In the genomic region with DNA sequence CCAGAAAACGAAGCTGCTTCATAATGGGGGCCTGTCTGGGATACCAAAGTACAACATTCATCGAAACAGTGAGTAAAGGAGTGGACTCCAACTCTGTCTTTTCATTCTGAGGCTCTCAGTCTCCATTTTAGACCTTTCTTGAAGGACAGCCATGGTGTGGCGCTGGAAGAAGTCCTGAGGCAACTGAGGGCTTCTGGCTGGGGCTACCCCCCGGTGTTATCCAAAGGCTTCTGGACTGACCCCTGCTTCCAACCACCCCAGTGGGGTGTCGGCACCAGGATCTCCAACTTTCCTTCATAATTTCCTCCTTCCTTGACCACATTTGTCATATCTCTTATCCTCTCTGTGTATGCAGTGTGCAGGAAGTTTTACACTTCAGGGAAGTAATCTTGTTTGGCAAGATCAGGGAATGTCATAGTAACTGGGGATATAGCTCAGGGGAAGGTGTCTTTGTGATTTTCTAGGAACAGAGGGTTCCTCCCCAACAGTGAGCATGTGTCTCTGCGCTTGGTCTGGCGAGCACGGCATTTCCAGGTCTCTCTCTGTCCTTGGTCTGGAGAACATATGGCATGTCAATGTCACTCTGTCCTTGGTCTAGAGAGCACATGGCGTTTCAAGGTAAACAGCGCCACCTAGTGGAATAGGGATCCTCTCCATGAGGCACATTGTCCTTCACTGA, we compare ENCODE assay signal across 8 cellular contexts. TPM values are rescaled to one million over a fixed set of nuclear protein-coding genes. Genes with fewer than 3 reads are reported as not detected.
A peak's percentile ranks its signal among the peaks of the same experiment; 100 is the strongest.
DNase-seq lines count a peak whose midpoint lies in the region; ATAC-seq and TF ChIP-seq lines count a peak whose summit lies in the region.

No MANE protein-coding gene starts in this region.

- no peak overlapping the region for H3K4me2 ChIP-seq in KMS-11

- DNase-seq in DMS 273 treated with DMSO at 0.1 percent for 48 hours (lab: John Stamatoyannopoulos, UW) (peak; percentile 15), RWPE2 (ENCODE audit: low spot score) (no peak), foreskin keratinocyte (no peak), prostate gland (ENCODE audit: low spot score) (peak; percentile 55), vagina (ENCODE audit: extremely low spot score in 2 of 2) (no peak)
- peak; percentile 32 to 54 for DNase-seq in activated T-helper 1 cell treated with anti-CD3 and anti-CD28 coated beads, Interleukin-2, amount 50 U/mL, for 16 hours (ENCODE audit: low read depth in 1 of 2, low spot score in 1 of 2)

- intact Hi-C loops in prostate gland (cut with DNase I) = no loop called here
- intact Hi-C loops in vagina (cut with DNase I) = no loop called here

- no peaks in the 10 kb centered on the region for H4K20me1 ChIP-seq in KMS-11 (ENCODE audit: insufficient read depth)

- TF ChIP-seq CTCF in KMS-11 (conservative IDR thresholded peaks at IDR 0.05; ENCODE audit: low read depth, low read length) = peak; percentile 96
- TF ChIP-seq CTCF in RWPE2 (IDR thresholded peaks at IDR 0.05; ENCODE audit: poor library complexity, severe bottlenecking) = peak; percentile 69
- TF ChIP-seq CTCF in foreskin keratinocyte (conservative IDR thresholded peaks at IDR 0.05) = peak; percentile 79
- peak; percentile 55 to 85 (median 68) for TF ChIP-seq CTCF in prostate gland (IDR thresholded peaks at IDR 0.05)
- TF ChIP-seq CTCF in vagina (IDR thresholded peaks at IDR 0.05) = peak; percentile 54 to 73 (median 68)

- H3K27me3 ChIP-seq in KMS-11 (ENCODE audit: insufficient read depth, low read depth) = no peaks in the 10 kb centered on the region
- no peaks in the 10 kb centered on the region for H3K27me3 ChIP-seq in RWPE2 (ENCODE audit: insufficient read depth, poor library complexity, severe bottlenecking)
- peaks cover 8% of the 10 kb centered on the region for H3K27me3 ChIP-seq in foreskin keratinocyte
- H3K27me3 ChIP-seq in prostate gland (replicated peaks; ENCODE audit: insufficient read depth) = no peaks in the 10 kb centered on the region
- H3K27me3 ChIP-seq in vagina = no peaks in the 10 kb centered on the region

- peak overlapping the region; percentile 67 for H2AFZ ChIP-seq in KMS-11 (ENCODE audit: low read depth)

- peak overlapping the region; percentile 35; the same call in 1 of the 2 replicates for H3K9ac ChIP-seq in KMS-11

- H3K36me3 ChIP-seq in KMS-11 (ENCODE audit: insufficient read depth) = no peaks in the 10 kb centered on the region
- H3K36me3 ChIP-seq in RWPE2 (ENCODE audit: low read depth) = no peaks in the 10 kb centered on the region
- no peaks in the 10 kb centered on the region for H3K36me3 ChIP-seq in prostate gland
- H3K36me3 ChIP-seq in vagina = no peaks in the 10 kb centered on the region

- ATAC-seq in RWPE2 (ENCODE audit: low read depth) (peak; percentile 63; the same call in 2 of the 3 replicates), foreskin keratinocyte (peak; percentile 31), GM18873 (IDR thresholded peaks at IDR 0.05; ENCODE audit: low FRiP score, unreplicated experiment) (no peak)

- H3K4me3 ChIP-seq in KMS-11 (IDR thresholded peaks at IDR 0.05; ENCODE audit: insufficient read depth, low read depth, low read length) (no peak overlapping the region), RWPE2 (ENCODE audit: severe bottlenecking) (no peak overlapping the region), prostate gland (no peak overlapping the region), vagina (no peak overlapping the region)

- H3K27ac ChIP-seq in KMS-11 = no peak overlapping the region
- H3K27ac ChIP-seq in RWPE2 (ENCODE audit: poor library complexity, severe bottlenecking) = no peak overlapping the region
- no peak overlapping the region for H3K27ac ChIP-seq in foreskin keratinocyte
- H3K27ac ChIP-seq in prostate gland = no peak overlapping the region
- H3K27ac ChIP-seq in vagina = no peak overlapping the region

- WGBS in prostate gland = 63% methylated on average over 10 of the region's 10 CpGs

- peaks cover 1% of the 10 kb centered on the region for H3K9me3 ChIP-seq in RWPE2 (ENCODE audit: severe bottlenecking)
- H3K9me3 ChIP-seq in prostate gland = no peaks in the 10 kb centered on the region
- peaks cover 5% of the 10 kb centered on the region for H3K9me3 ChIP-seq in vagina

- no peaks in the 10 kb centered on the region for H3K79me2 ChIP-seq in KMS-11 (ENCODE audit: insufficient read depth, low read depth)

- H3K4me1 ChIP-seq in KMS-11 (ENCODE audit: low read depth, poor library complexity, severe bottlenecking) (peaks cover 8% of the 10 kb centered on the region), RWPE2 (ENCODE audit: insufficient read depth, poor library complexity, severe bottlenecking) (no peaks in the 10 kb centered on the region), foreskin keratinocyte (no peaks in the 10 kb centered on the region), prostate gland (replicated peaks) (no peaks in the 10 kb centered on the region), vagina (no peaks in the 10 kb centered on the region)

- TF ChIP-seq POLR2A in prostate gland (IDR thresholded peaks at IDR 0.05) = no peak
- TF ChIP-seq POLR2A in vagina (IDR thresholded peaks at IDR 0.05) = no peak

RNA-seq across cellular contexts. Expression of a gene that starts 19.4 kb away (rescaled TPM):
- total RNA-seq in foreskin keratinocyte (33.8 and 39.7 TPM in 2 replicates), prostate gland (100 to 1,000 TPM in 1 of 2 donors, 10 to 100 TPM in 1; 78.3 to 248 TPM), vagina (54.3 TPM)
- 22.2 and 23.0 TPM in 2 replicates for polyA plus RNA-seq in foreskin keratinocyte

RNA-seq across cellular contexts. Expression of a gene that starts 51.2 kb away (rescaled TPM):
- total RNA-seq in foreskin keratinocyte (under 0.01 TPM in 2 replicates), prostate gland (under 1 TPM; 0.18 to 0.45 TPM), vagina (not detected)
- polyA plus RNA-seq in foreskin keratinocyte = 0.01 TPM in 1 of 2 replicates, not detected in the other

RNA-seq across cellular contexts. Expression of a gene that starts 51.3 kb away (rescaled TPM):
- total RNA-seq in foreskin keratinocyte (0.65 TPM in 1 of 2 replicates, not detected in the other), prostate gland (1 to 10 TPM in 1 of 2 donors, not detected in 1; 7.0 TPM), vagina (not detected)
- polyA plus RNA-seq in foreskin keratinocyte = 0.06 TPM in 1 of 2 replicates, not detected in the other

RNA-seq across cellular contexts. Expression of a gene that starts 51.4 kb away (rescaled TPM):
- 0.32 and 0.61 TPM in 2 replicates for total RNA-seq in foreskin keratinocyte
- polyA plus RNA-seq in foreskin keratinocyte = 0.42 and 0.71 TPM in 2 replicates
- total RNA-seq in prostate gland = 10 to 100 TPM in 1 of 2 donors, 1 to 10 TPM in 1; 8.5 to 24.2 TPM
- total RNA-seq in vagina = 10.1 TPM

Comparison
In these comparisons a context has a peak if more than half of its experiments do, and no peak if none do; other contexts are left out.
1. DNase-seq: peak in DMS 273 treated with DMSO at 0.1 percent for 48 hours (single experiment), activated T-helper 1 cell treated with anti-CD3 and anti-CD28 coated beads, Interleukin-2, amount 50 U/mL, for 16 hours (2 of 2) and prostate gland (single experiment); none in RWPE2 (single experiment), foreskin keratinocyte (0 of 2) and vagina (0 of 2).
2. Peak in every context shown above with its lines, with median percentiles within 50 percentile points of each other: CTCF ChIP-seq.